Comparison of ENCODE assay signal across 8 cellular contexts in genomic region chr16:30121741-30122620, GRCh38. TPM values are rescaled to one million over a fixed set of nuclear protein-coding genes. Genes with fewer than 3 reads are reported as not detected.
A peak's percentile ranks its signal among the peaks of the same experiment; 100 is the strongest.
DNase-seq lines count a peak whose midpoint lies in the region; ATAC-seq and TF ChIP-seq lines count a peak whose summit lies in the region.

No MANE protein-coding gene starts in this region.

- no peaks in the 10 kb centered on the region for H3K9me3 ChIP-seq in CD8-positive, alpha-beta T cell (ENCODE audit: low read length)
- no peaks in the 10 kb centered on the region for H3K9me3 ChIP-seq in WERI-Rb-1 (ENCODE audit: severe bottlenecking)
- H3K9me3 ChIP-seq in gastroesophageal sphincter: no peaks in the 10 kb centered on the region
- H3K9me3 ChIP-seq in ovary: no peaks in the 10 kb centered on the region

- H3K4me1 ChIP-seq in CD8-positive, alpha-beta T cell (ENCODE audit: insufficient read depth, low read length): peaks cover 24% of the 10 kb centered on the region
- H3K4me1 ChIP-seq in gastroesophageal sphincter (peaks cover 0 to 37% (median 6%) of the 10 kb centered on the region in 3 donors), ovary (ENCODE audit: insufficient read depth) (no peaks in the 10 kb centered on the region)

- peak overlapping the region; percentile 83 for H3K4me3 ChIP-seq in CD8-positive, alpha-beta T cell (ENCODE audit: low read depth, low read length)
- peak overlapping the region; percentile 70 for H3K4me3 ChIP-seq in WERI-Rb-1 (ENCODE audit: low read depth, low read length)
- peak overlapping the region; percentile 71 to 83 for H3K4me3 ChIP-seq in gastroesophageal sphincter
- H3K4me3 ChIP-seq in ovary: peak overlapping the region; percentile 96

- no peaks in the 10 kb centered on the region for H3K9me3 Mint-ChIP-seq in CD8-positive, alpha-beta T cell

- intact Hi-C loops in CD8-positive, alpha-beta T cell (cut with DNase I, micrococcal nuclease): loop anchor here in 1 of 2 experiments (2.0 to 5.0 kb wide), 2 partner anchors 45 to 297 kb away; partner anchors contain the start of gene PPP4C
- intact Hi-C loops in ovary (cut with DNase I): no loop called here

- WGBS in gastroesophageal sphincter (ENCODE audit: low coverage in 1 of 2), 2 donors: 0 to 22% methylated on average over 4 to 6 of the region's 32 CpGs
- 24 to 39% (median 28%) methylated on average over 32 of the region's 32 CpGs for WGBS in ovary, 3 donors

- CTCF ChIA-PET in CD8-positive, alpha-beta T cell (lab: Charles Lee): interaction anchor here (1.4 kb wide), 1 partner anchor 9 kb away, joined by 4 read pairs; the partner anchor contains the start of gene GDPD3

- DNase-seq in CD8-positive, alpha-beta T cell: no peak
- DNase-seq in WERI-Rb-1 (no peak), ovary (peak; percentile 51 to 70 (median 55)), NCI-H2081 treated with DMSO at 0.1 percent for 48 hours (lab: John Stamatoyannopoulos, UW) (no peak), NCI-H510A treated with DMSO at 0.1 percent for 48 hours (lab: John Stamatoyannopoulos, UW) (no peak)
- no peak for DNase-seq in stimulated activated naive CD4-positive, alpha-beta T cell treated with Interleukin-2 at 50 U/mL for 16 hours (lab: John Stamatoyannopoulos, UW)

- peaks cover 27% of the 10 kb centered on the region for H3K4me1 Mint-ChIP-seq in CD8-positive, alpha-beta T cell (ENCODE audit: low read depth)

- POLR2A ChIA-PET in CD8-positive, alpha-beta T cell (lab: Charles Lee): interaction anchor here (1.0 kb wide), 1 partner anchor 61 kb away, joined by 4 read pairs; the partner anchor contains the start of gene CORO1A

- H3K27me3 Mint-ChIP-seq in CD8-positive, alpha-beta T cell (ENCODE audit: low read depth): no peaks in the 10 kb centered on the region

- H3K36me3 ChIP-seq in CD8-positive, alpha-beta T cell (ENCODE audit: insufficient read depth, low read length): no peaks in the 10 kb centered on the region
- H3K36me3 ChIP-seq in WERI-Rb-1 (peaks cover 31% of the 10 kb centered on the region), gastroesophageal sphincter (peaks cover 0 to 44% of the 10 kb centered on the region in 2 donors), ovary (no peaks in the 10 kb centered on the region)

- H3K27ac Mint-ChIP-seq in CD8-positive, alpha-beta T cell: peak overlapping the region; percentile 87

- no peaks in the 10 kb centered on the region for H3K27me3 ChIP-seq in CD8-positive, alpha-beta T cell (ENCODE audit: insufficient read depth, low read length)
- H3K27me3 ChIP-seq in WERI-Rb-1 (ENCODE audit: insufficient read depth, low read depth, severe bottlenecking) (no peaks in the 10 kb centered on the region), gastroesophageal sphincter (no peaks in the 10 kb centered on the region), ovary (no peaks in the 10 kb centered on the region)

- peak overlapping the region; percentile 85 for H3K4me3 Mint-ChIP-seq in CD8-positive, alpha-beta T cell

- TF ChIP-seq EP300 in gastroesophageal sphincter (IDR thresholded peaks at IDR 0.05) (no peak), ovary (IDR thresholded peaks at IDR 0.05) (no peak)

- no peak for ATAC-seq in CD8-positive, alpha-beta T cell
- ATAC-seq in gastroesophageal sphincter (peak; percentile 56), HG03135 (IDR thresholded peaks at IDR 0.05; ENCODE audit: unreplicated experiment) (no peak)

- TF ChIP-seq CTCF in CD8-positive, alpha-beta T cell (IDR thresholded peaks at IDR 0.05): no peak
- TF ChIP-seq CTCF in WERI-Rb-1 (IDR thresholded peaks at IDR 0.05; ENCODE audit: low read depth, low read length) (no peak), gastroesophageal sphincter (IDR thresholded peaks at IDR 0.05) (no peak), ovary (IDR thresholded peaks at IDR 0.05) (no peak)

- H3K27ac ChIP-seq in CD8-positive, alpha-beta T cell (ENCODE audit: low read depth, low read length): peak overlapping the region; percentile 55
- peak overlapping the region; percentile 64 for H3K27ac ChIP-seq in WERI-Rb-1
- peak overlapping the region; percentile 70 to 96 (median 90) for H3K27ac ChIP-seq in gastroesophageal sphincter
- H3K27ac ChIP-seq in ovary: peak overlapping the region; percentile 81 to 83

- TF ChIP-seq POLR2A in gastroesophageal sphincter (IDR thresholded peaks at IDR 0.05) (no peak), ovary (IDR thresholded peaks at IDR 0.05) (no peak)

- H3K36me3 Mint-ChIP-seq in CD8-positive, alpha-beta T cell: peaks cover 22% of the 10 kb centered on the region

RNA-seq across cellular contexts. Expression of gene MAPK3, which starts 1.0 kb away (rescaled TPM):
- total RNA-seq in CD8-positive, alpha-beta T cell: 10 to 100 TPM; 33.4 to 39.4 TPM
- total RNA-seq in gastroesophageal sphincter (10 to 100 TPM; 39.2 to 61.4 (median 48.4) TPM), ovary (100 to 1,000 TPM in 5 of 7 donors, 10 to 100 TPM in 2; 41.7 to 136 (median 115) TPM)
- 100 to 1,000 TPM; 116 to 171 TPM for polyA plus RNA-seq in ovary

RNA-seq across cellular contexts. Expression of gene GDPD3, which starts 8.6 kb away (rescaled TPM):
- 1 to 10 TPM; 2.9 to 3.6 TPM for total RNA-seq in CD8-positive, alpha-beta T cell
- total RNA-seq in gastroesophageal sphincter: 1 to 10 TPM; 1.1 to 3.1 (median 1.9) TPM
- 1 to 10 TPM; 2.6 to 7.5 (median 4.6) TPM for total RNA-seq in ovary
- 1 to 10 TPM; 3.7 to 4.4 TPM for polyA plus RNA-seq in ovary

RNA-seq across cellular contexts. Expression of gene YPEL3, which starts 26.0 kb away (rescaled TPM):
- total RNA-seq in CD8-positive, alpha-beta T cell: 100 to 1,000 TPM; 107 to 113 TPM
- total RNA-seq in gastroesophageal sphincter: 100 to 1,000 TPM in 1 of 4 donors, 10 to 100 TPM in 3; 76.9 to 105 (median 80.2) TPM
- 10 to 100 TPM; 12.7 to 94.9 (median 63.1) TPM for total RNA-seq in ovary
- 100 to 1,000 TPM in 1 of 2 donors, 10 to 100 TPM in 1; 30.2 to 134 TPM for polyA plus RNA-seq in ovary

RNA-seq across cellular contexts. Expression of gene TBX6, which starts 30.3 kb away (rescaled TPM):
- total RNA-seq in CD8-positive, alpha-beta T cell: under 1 TPM; 0.16 to 0.22 TPM
- total RNA-seq in gastroesophageal sphincter (under 1 TPM; 0.40 to 0.84 (median 0.45) TPM), ovary (1 to 10 TPM in 3 of 7 donors, under 1 TPM in 4; 0.23 to 1.5 (median 0.75) TPM)
- 1 to 10 TPM in 1 of 2 donors, under 1 TPM in 1; 0.08 to 1.1 TPM for polyA plus RNA-seq in ovary

RNA-seq across cellular contexts. Expression of gene PPP4C, which starts 46.2 kb away (rescaled TPM):
- 10 to 100 TPM; 89.4 to 97.4 TPM for total RNA-seq in CD8-positive, alpha-beta T cell
- total RNA-seq in gastroesophageal sphincter (10 to 100 TPM; 41.2 to 58.5 (median 48.6) TPM), ovary (10 to 100 TPM; 21.9 to 55.8 (median 49.1) TPM)
- polyA plus RNA-seq in ovary: 10 to 100 TPM; 13.7 to 58.8 TPM

Comparison
In these comparisons a context has a peak if more than half of its experiments do, and no peak if none do; other contexts are left out.
1. DNase-seq: peak in ovary (5 of 5); none in CD8-positive, alpha-beta T cell (0 of 7), WERI-Rb-1 (single experiment), NCI-H2081 treated with DMSO at 0.1 percent for 48 hours (single experiment), stimulated activated naive CD4-positive, alpha-beta T cell treated with Interleukin-2 at 50 U/mL for 16 hours (single experiment) and NCI-H510A treated with DMSO at 0.1 percent for 48 hours (single experiment).
2. Peak in every context shown above with its lines, with median percentiles within 50 percentile points of each other: H3K27ac ChIP-seq and H3K4me3 ChIP-seq.